In genomic region chr20:4607287-4607713, GRCh38 we compare ENCODE assay signal across 9 cellular contexts.
A peak's percentile ranks its signal among the peaks of the same experiment; 100 is the strongest.
DNase-seq lines count a peak whose midpoint lies in the region; ATAC-seq, FAIRE-seq and TF ChIP-seq lines count a peak whose summit lies in the region.
"Had no signal": no experiment of that assay in that cellular context is flagged by ENCODE, and none has a peak within 500 bp of the region (broad histone marks: within the 10 kb centered on the region; RNA-seq: fewer than 3 reads in every experiment).

No MANE protein-coding gene starts in this region.

- no peak overlapping the region for H3K4me3 Mint-ChIP-seq in activated naive CD8-positive, alpha-beta T cell treated with anti-CD3 and anti-CD28 coated beads, Interleukin-2, amount 50 U/mL, for 24 hours
- H3K4me3 Mint-ChIP-seq: stimulated activated naive CD8-positive, alpha-beta T cell treated with anti-CD3 and anti-CD28 coated beads, Interleukin-15, Interleukin-2, amounts not matched to agents 100 ng/mL and 50 ng/mL, for 24 hours had no signal

- no peaks in the 10 kb centered on the region for H3K36me3 Mint-ChIP-seq in activated naive CD8-positive, alpha-beta T cell treated with anti-CD3 and anti-CD28 coated beads, Interleukin-2, amount 50 U/mL, for 24 hours (ENCODE audit: low read depth)

- H3K4me3 ChIP-seq in heart right ventricle = no peak overlapping the region

- DNase-seq in A172 (ENCODE audit: low spot score) (peak; percentile 70), GM12892 (ENCODE audit: insufficient read length) (peak; percentile 27), NAMALWA (ENCODE audit: low spot score) (peak; percentile 80), SW480 (ENCODE audit: low spot score) (peak; percentile 66), heart right ventricle (peak in 1 of 2 donors; percentile 64), putamen (ENCODE audit: low spot score) (peak; percentile 71)
- DNase-seq in activated naive CD8-positive, alpha-beta T cell treated with anti-CD3 and anti-CD28 coated beads, Interleukin-2, amount 50 U/mL, for 24 hours = peak; percentile 49

- H3K27me3 ChIP-seq in heart right ventricle = peaks cover 0 to 16% (median 0%) of the 10 kb centered on the region in 7 donors

- H3K36me3 ChIP-seq in heart right ventricle = no peaks in the 10 kb centered on the region

- no peak for TF ChIP-seq POLR2A in GM12892 (IDR thresholded peaks at IDR 0.05; ENCODE audit: low read depth, low read length)

- peaks cover 15% of the 10 kb centered on the region for H3K27me3 Mint-ChIP-seq in activated naive CD8-positive, alpha-beta T cell treated with anti-CD3 and anti-CD28 coated beads, Interleukin-2, amount 50 U/mL, for 24 hours

- H3K27ac ChIP-seq in heart right ventricle = no peak overlapping the region

- intact Hi-C loops in heart right ventricle (cut with DNase I) = loop anchor here (1.0 to 10.0 kb wide), 8 partner anchors 113 to 498 kb away; partner anchors contain the start of gene PRND (in 4 of the 10)

- H3K4me1 Mint-ChIP-seq in activated naive CD8-positive, alpha-beta T cell treated with anti-CD3 and anti-CD28 coated beads, Interleukin-2, amount 50 U/mL, for 24 hours = no peaks in the 10 kb centered on the region

- peaks cover 0 to 18% (median 0%) of the 10 kb centered on the region in 9 donors for H3K4me1 ChIP-seq in heart right ventricle

- WGBS in heart right ventricle, 2 donors = 30% methylated on average over 13 of the region's 13 CpGs

- H3K9me3 ChIP-seq in heart right ventricle = no peaks in the 10 kb centered on the region

- no peaks in the 10 kb centered on the region for H3K9me3 Mint-ChIP-seq in activated naive CD8-positive, alpha-beta T cell treated with anti-CD3 and anti-CD28 coated beads, Interleukin-2, amount 50 U/mL, for 24 hours
- H3K9me3 Mint-ChIP-seq: stimulated activated naive CD8-positive, alpha-beta T cell treated with anti-CD3 and anti-CD28 coated beads, Interleukin-15, Interleukin-2, amounts not matched to agents 100 ng/mL and 50 ng/mL, for 24 hours had no signal

- peak; percentile 95 for FAIRE-seq in GM12892 (lab: Jason Lieb, UNC)

- peak; percentile 52 for ATAC-seq in activated naive CD8-positive, alpha-beta T cell treated with anti-CD3 and anti-CD28 coated beads, Interleukin-2, amount 50 U/mL, for 24 hours
- ATAC-seq in heart right ventricle = peak; percentile 52 to 83 (median 79)
- ATAC-seq in GM21528 (IDR thresholded peaks at IDR 0.05; ENCODE audit: low FRiP score, unreplicated experiment) = no peak

- TF ChIP-seq CTCF in heart right ventricle (IDR thresholded peaks at IDR 0.05) = peak; percentile 89 to 97 (median 95)

- H3K27ac Mint-ChIP-seq in activated naive CD8-positive, alpha-beta T cell treated with anti-CD3 and anti-CD28 coated beads, Interleukin-2, amount 50 U/mL, for 24 hours = no peak overlapping the region
- H3K27ac Mint-ChIP-seq: stimulated activated naive CD8-positive, alpha-beta T cell treated with anti-CD3 and anti-CD28 coated beads, Interleukin-15, Interleukin-2, amounts not matched to agents 100 ng/mL and 50 ng/mL, for 24 hours had no signal
